8 cellular contexts compared by ENCODE assay signal in the genomic region with DNA sequence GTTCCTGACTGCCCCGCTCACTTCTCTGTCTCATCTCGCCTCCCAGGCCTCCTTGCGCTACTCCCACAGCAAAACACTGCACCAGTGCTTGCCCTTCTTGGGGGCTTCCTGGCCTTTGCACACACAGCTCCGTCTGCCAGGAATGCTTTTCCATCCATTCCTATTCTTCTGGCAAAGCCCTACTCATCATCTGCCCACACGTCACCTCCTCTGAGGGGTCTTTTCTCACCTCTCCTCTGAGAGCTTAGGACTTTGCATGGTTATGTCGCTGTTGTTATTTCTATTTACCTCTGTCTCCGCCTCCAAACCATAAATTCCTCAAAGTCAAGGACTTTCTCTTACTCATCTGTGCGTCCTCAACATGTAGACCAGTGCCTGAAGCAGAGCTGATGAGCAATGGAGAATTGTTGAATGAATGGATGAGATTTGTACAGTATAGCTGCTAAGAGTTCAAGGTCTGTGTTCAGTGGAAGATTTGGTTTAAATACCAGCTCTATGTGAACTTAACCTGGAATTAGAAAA. TPM values are rescaled to one million over a fixed set of nuclear protein-coding genes. Genes with fewer than 3 reads are reported as not detected.
DNase-seq lines count a peak whose midpoint lies in the region; ATAC-seq lines count a peak whose summit lies in the region.

No MANE protein-coding gene starts in this region.

- no peak overlapping the region for H2BK5ac ChIP-seq in neuronal stem cell (ENCODE audit: low read length)

- H3K4ac ChIP-seq in neuronal stem cell (ENCODE audit: low read length) = no peak overlapping the region

- WGBS in ectodermal cell, 2 experiments = 65 to 66% methylated on average over 7 to 8 of the region's 8 CpGs
- no CpG with 5 or more reads among the region's 8 CpGs for WGBS in neuronal stem cell (ENCODE audit: extremely low coverage in 2 of 2, insufficient read length in 2 of 2, insufficient replicate concordance in 1 of 2), 2 donors

- H3K9me2 ChIP-seq in Karpas-422 (replicated peaks; ENCODE audit: insufficient read depth, low read length) = no peaks in the 10 kb centered on the region

- peak overlapping the region; percentile 51 for H3K4me2 ChIP-seq in Karpas-422 (ENCODE audit: low read depth, low read length, poor library complexity, severe bottlenecking)
- H3K4me2 ChIP-seq in neuronal stem cell (ENCODE audit: insufficient read depth, low read length, poor library complexity, severe bottlenecking) = no peak overlapping the region

- H3K36me3 ChIP-seq in ACC112 (ENCODE audit: insufficient read depth, low read length) = no peaks in the 10 kb centered on the region
- no peaks in the 10 kb centered on the region for H3K36me3 ChIP-seq in Karpas-422 (ENCODE audit: insufficient read depth, low read length)
- H3K36me3 ChIP-seq in ectodermal cell (ENCODE audit: control insufficient read depth, insufficient read depth, low read length) = no peaks in the 10 kb centered on the region
- H3K36me3 ChIP-seq in neuronal stem cell (replicated peaks in 1 of 2; ENCODE audit: control insufficient read depth in 2 of 2, insufficient read depth in 2 of 2, low read length in 2 of 2) = no peaks in the 10 kb centered on the region

- H3K27ac ChIP-seq in ACC112 (ENCODE audit: low read depth, low read length) (peak overlapping the region; percentile 40; the same call in 1 of the 2 replicates), Karpas-422 (ENCODE audit: low read length) (no peak overlapping the region), ectodermal cell (ENCODE audit: insufficient read depth, low read depth, low read length, poor library complexity, severe bottlenecking) (peak overlapping the region; percentile 42), neuronal stem cell (replicated peaks; ENCODE audit: low read length) (no peak overlapping the region)

- no peaks in the 10 kb centered on the region for H4K20me1 ChIP-seq in Karpas-422 (ENCODE audit: insufficient read depth, low read depth, low read length)

- no peak overlapping the region for H2BK120ac ChIP-seq in neuronal stem cell (ENCODE audit: low read depth, low read length)

- H3K9ac ChIP-seq in Karpas-422 (ENCODE audit: low read length) (peak overlapping the region; percentile 53; the same call in 1 of the 2 replicates), neuronal stem cell (ENCODE audit: low read depth, low read length, poor library complexity) (no peak overlapping the region)

- H2BK15ac ChIP-seq in neuronal stem cell (ENCODE audit: low read length) = no peak overlapping the region

- H2BK12ac ChIP-seq in neuronal stem cell (ENCODE audit: low read length) = no peak overlapping the region

- H3K18ac ChIP-seq in neuronal stem cell (ENCODE audit: low read length) = peak overlapping the region; percentile 76

- no peaks in the 10 kb centered on the region for H3K27me3 ChIP-seq in ACC112 (ENCODE audit: insufficient read depth, low read length)
- no peaks in the 10 kb centered on the region for H3K27me3 ChIP-seq in Karpas-422 (ENCODE audit: low read length)
- no peaks in the 10 kb centered on the region for H3K27me3 ChIP-seq in ectodermal cell (ENCODE audit: control insufficient read depth, insufficient read depth, low read length, poor library complexity, severe bottlenecking)
- H3K27me3 ChIP-seq in neuronal stem cell (ENCODE audit: control insufficient read depth in 3 of 3, insufficient read depth in 3 of 3, low read depth in 1 of 3, low read length in 3 of 3) = peaks cover 0 to 23% (median 0%) of the 10 kb centered on the region in 3 experiments

- ATAC-seq in GM21723 (IDR thresholded peaks at IDR 0.05; ENCODE audit: unreplicated experiment) = no peak
- no peak for ATAC-seq in HG03025 (IDR thresholded peaks at IDR 0.05; ENCODE audit: low FRiP score, unreplicated experiment)

- H3K4me1 ChIP-seq in ACC112 (ENCODE audit: control insufficient read depth, insufficient read depth, low read length, unreplicated experiment) = peaks cover 12% of the 10 kb centered on the region
- peaks cover 73% of the 10 kb centered on the region for H3K4me1 ChIP-seq in Karpas-422 (ENCODE audit: low read length)
- peaks cover 23% of the 10 kb centered on the region for H3K4me1 ChIP-seq in ectodermal cell (ENCODE audit: control insufficient read depth, insufficient read depth, low read length)
- H3K4me1 ChIP-seq in neuronal stem cell (ENCODE audit: control insufficient read depth in 2 of 2, insufficient read depth in 1 of 2, low read depth in 1 of 2, low read length in 2 of 2) = peaks cover 14 to 21% of the 10 kb centered on the region in 2 donors

- H3K14ac ChIP-seq in neuronal stem cell (ENCODE audit: low read length) = no peak overlapping the region

- H3K79me1 ChIP-seq in neuronal stem cell (ENCODE audit: low read depth, low read length) = no peaks in the 10 kb centered on the region

- no peaks in the 10 kb centered on the region for H3K9me3 ChIP-seq in Karpas-422 (ENCODE audit: low read length)
- H3K9me3 ChIP-seq in ectodermal cell (ENCODE audit: control insufficient read depth, low read length) = no peaks in the 10 kb centered on the region
- H3K9me3 ChIP-seq in neuronal stem cell (replicated peaks in 1 of 2; ENCODE audit: control insufficient read depth in 2 of 2, insufficient read depth in 1 of 2, low read depth in 1 of 2, low read length in 2 of 2) = no peaks in the 10 kb centered on the region

- no peak overlapping the region for H3K23ac ChIP-seq in neuronal stem cell (ENCODE audit: low read depth, low read length, poor library complexity)

- H3K4me3 ChIP-seq in ACC112 (ENCODE audit: low read depth, low read length) (peak overlapping the region; percentile 61; the same call in 1 of the 2 replicates), Karpas-422 (ENCODE audit: low read length) (no peak overlapping the region), ectodermal cell (ENCODE audit: insufficient read depth, low read depth, low read length) (no peak overlapping the region), neuronal stem cell (ENCODE audit: low read length in 2 of 2) (peak overlapping the region in 1 of 2 donors; percentile 37)

- no peak for DNase-seq in Karpas-422
- no peak for DNase-seq in neuronal stem cell (ENCODE audit: low spot score)
- DNase-seq in HT-29 (ENCODE audit: low spot score) = no peak
- no peak for DNase-seq in glomerular visceral epithelial cell (ENCODE audit: extremely low spot score)

- H2AK5ac ChIP-seq in neuronal stem cell (ENCODE audit: low read depth, low read length) = no peak overlapping the region

- H3K79me2 ChIP-seq in ACC112 (ENCODE audit: control insufficient read depth, insufficient read depth, low read length, unreplicated experiment) = no peaks in the 10 kb centered on the region
- no peaks in the 10 kb centered on the region for H3K79me2 ChIP-seq in Karpas-422 (ENCODE audit: low read length)

- H2AFZ ChIP-seq in ACC112 (ENCODE audit: low read length, unreplicated experiment) (peak overlapping the region; percentile 84), Karpas-422 (ENCODE audit: low read length) (no peak overlapping the region), neuronal stem cell (ENCODE audit: low read length) (peak overlapping the region; percentile 89)

- H4K91ac ChIP-seq in neuronal stem cell (ENCODE audit: low read depth, low read length, poor library complexity) = no peak overlapping the region

- no peak overlapping the region for H4K8ac ChIP-seq in neuronal stem cell (ENCODE audit: low read depth, low read length)

RNA-seq across cellular contexts. Expression of gene BTG2, which starts 26.4 kb away (rescaled TPM):
- 245 and 258 TPM in 2 replicates for total RNA-seq in Karpas-422 (2014; rRNA removed; shearing (Covaris generic); ENCODE audit: low replicate concordance)
- polyA plus RNA-seq in ectodermal cell (2013, experiment 1 of 4) = 59.5 TPM
- polyA plus RNA-seq in ectodermal cell (2013, experiment 2 of 4) = 47.6 TPM
- polyA plus RNA-seq in ectodermal cell (2013, experiment 3 of 4) = 41.7 TPM
- 45.2 TPM for polyA plus RNA-seq in ectodermal cell (2013, experiment 4 of 4)
- polyA plus RNA-seq in neuronal stem cell (2013, experiment 1 of 2) = 59.9 TPM
- 59.9 TPM for polyA plus RNA-seq in neuronal stem cell (2013, experiment 2 of 2)
- 103 and 116 TPM in 2 replicates for total RNA-seq in HT-29 (2014; rRNA removed; shearing (Covaris generic))

RNA-seq across cellular contexts. Expression of gene CHIT1, which starts 49.5 kb away (rescaled TPM):
- 0.89 and 15.2 TPM in 2 replicates for total RNA-seq in Karpas-422 (2014; rRNA removed; shearing (Covaris generic); ENCODE audit: low replicate concordance)
- polyA plus RNA-seq in ectodermal cell (2013, experiment 1 of 4) = not detected
- not detected for polyA plus RNA-seq in ectodermal cell (2013, experiment 2 of 4)
- polyA plus RNA-seq in ectodermal cell (2013, experiment 3 of 4) = not detected
- not detected for polyA plus RNA-seq in ectodermal cell (2013, experiment 4 of 4)
- 0.04 TPM for polyA plus RNA-seq in neuronal stem cell (2013, experiment 1 of 2)
- not detected for polyA plus RNA-seq in neuronal stem cell (2013, experiment 2 of 2)
- total RNA-seq in HT-29 (2014; rRNA removed; shearing (Covaris generic)) = not detected in 2 replicates

Comparison
In these comparisons a context has a peak if more than half of its experiments do, and no peak if none do; other contexts are left out.
1. H3K27ac ChIP-seq: peak in ACC112 (single experiment) and ectodermal cell (single experiment); none in Karpas-422 (single experiment) and neuronal stem cell (single experiment).